In genomic region chr14:50366115-50366514, GRCh38 we compare ENCODE assay signal across 17 cellular contexts. TPM values are rescaled to one million over a fixed set of nuclear protein-coding genes. Genes with fewer than 3 reads are reported as not detected.
A peak's percentile ranks its signal among the peaks of the same experiment; 100 is the strongest.
DNase-seq lines count a peak whose midpoint lies in the region; ATAC-seq and TF ChIP-seq lines count a peak whose summit lies in the region.
"Had no signal": no experiment of that assay in that cellular context is flagged by ENCODE, and none has a peak within 500 bp of the region (broad histone marks: within the 10 kb centered on the region; RNA-seq: fewer than 3 reads in every experiment).

No MANE protein-coding gene starts in this region.

- peaks cover 19% of the 10 kb centered on the region for H3K4me1 ChIP-seq in mucosa of descending colon (ENCODE audit: low read depth)
- peaks cover 3 to 35% (median 29%) of the 10 kb centered on the region in 4 donors for H3K4me1 ChIP-seq in transverse colon
- no peaks in the 10 kb centered on the region for H3K4me1 ChIP-seq in aorta (ENCODE audit: control insufficient read depth in 1 of 2, insufficient read depth in 2 of 2, low read length in 2 of 2)

- H3K27ac Mint-ChIP-seq in activated naive CD8-positive, alpha-beta T cell treated with anti-CD3 and anti-CD28 coated beads, Interleukin-2, amount 10 ng/mL, durations not matched to agents 7 days and 5 days: peak overlapping the region; percentile 18
- H3K27ac Mint-ChIP-seq in activated naive CD8-positive, alpha-beta T cell treated with anti-CD3 and anti-CD28 coated beads for 36 hours: no peak overlapping the region
- H3K27ac Mint-ChIP-seq in central memory CD8-positive, alpha-beta T cell (ENCODE audit: low read depth): peak overlapping the region; percentile 91
- no peak overlapping the region for H3K27ac Mint-ChIP-seq in activated T-helper 1 cell treated with anti-CD3 and anti-CD28 coated beads, Interleukin-12 subunit alpha, Interleukin-12 subunit beta, Interleukin-2, Interleukin-4 antibody, amounts not matched to agents 30 ng/mL and 10 ng/mL and 1 ng/mL, durations not matched to agents 14 hours and 24 hours and 36 hours
- H3K27ac Mint-ChIP-seq: activated naive CD8-positive, alpha-beta T cell had no signal

- no peak for TF ChIP-seq EP300 in transverse colon (IDR thresholded peaks at IDR 0.05; ENCODE audit: low read depth)

- peaks cover 6% of the 10 kb centered on the region for H3K9me3 Mint-ChIP-seq in activated naive CD8-positive, alpha-beta T cell treated with anti-CD3 and anti-CD28 coated beads, Interleukin-2, amount 10 ng/mL, durations not matched to agents 7 days and 5 days
- peaks cover 7% of the 10 kb centered on the region for H3K9me3 Mint-ChIP-seq in activated naive CD8-positive, alpha-beta T cell treated with anti-CD3 and anti-CD28 coated beads for 36 hours
- H3K9me3 Mint-ChIP-seq in central memory CD8-positive, alpha-beta T cell: no peaks in the 10 kb centered on the region
- H3K9me3 Mint-ChIP-seq in activated T-helper 1 cell treated with anti-CD3 and anti-CD28 coated beads, Interleukin-12 subunit alpha, Interleukin-12 subunit beta, Interleukin-2, Interleukin-4 antibody, amounts not matched to agents 30 ng/mL and 10 ng/mL and 1 ng/mL, durations not matched to agents 14 hours and 24 hours and 36 hours: peaks cover 4% of the 10 kb centered on the region
- H3K9me3 Mint-ChIP-seq: activated T-cell treated with anti-CD3 and anti-CD28 coated beads, Interleukin-2, amount 50 U/mL, for 4 hours had no signal

- H3K9me3 ChIP-seq in mucosa of descending colon (no peaks in the 10 kb centered on the region), transverse colon (no peaks in the 10 kb centered on the region), aorta (ENCODE audit: control insufficient read depth, low read length) (no peaks in the 10 kb centered on the region)

- 74 to 79% methylated on average over 3 of the region's 3 CpGs for WGBS in transverse colon (ENCODE audit: low coverage in 1 of 2), 2 donors
- WGBS in aorta, 2 donors: 88 to 90% methylated on average over 3 of the region's 3 CpGs

- TF ChIP-seq CTCF in mucosa of descending colon (IDR thresholded peaks at IDR 0.05): no peak
- no peak for TF ChIP-seq CTCF in transverse colon (IDR thresholded peaks at IDR 0.05)

- POLR2A ChIA-PET in activated naive CD8-positive, alpha-beta T cell treated with anti-CD3 and anti-CD28 coated beads, Interleukin-2, amount 10 ng/mL, durations not matched to agents 7 days and 5 days (lab: Charles Lee): no interaction called here

- H3K27ac ChIP-seq in transverse colon: peak overlapping the region; percentile 58 to 71 (median 68)
- no peak overlapping the region for H3K27ac ChIP-seq in aorta (ENCODE audit: low read depth in 1 of 2, low read length in 2 of 2)
- H3K27ac ChIP-seq: brain microvascular endothelial cell had no signal

- peaks cover 23% of the 10 kb centered on the region for H3K4me1 Mint-ChIP-seq in activated naive CD8-positive, alpha-beta T cell treated with anti-CD3 and anti-CD28 coated beads, Interleukin-2, amount 10 ng/mL, durations not matched to agents 7 days and 5 days
- H3K4me1 Mint-ChIP-seq in activated naive CD8-positive, alpha-beta T cell treated with anti-CD3 and anti-CD28 coated beads for 36 hours: peaks cover 29% of the 10 kb centered on the region
- peaks cover 35% of the 10 kb centered on the region for H3K4me1 Mint-ChIP-seq in central memory CD8-positive, alpha-beta T cell
- peaks cover 27% of the 10 kb centered on the region for H3K4me1 Mint-ChIP-seq in activated T-helper 1 cell treated with anti-CD3 and anti-CD28 coated beads, Interleukin-12 subunit alpha, Interleukin-12 subunit beta, Interleukin-2, Interleukin-4 antibody, amounts not matched to agents 30 ng/mL and 10 ng/mL and 1 ng/mL, durations not matched to agents 14 hours and 24 hours and 36 hours (ENCODE audit: low read depth)

- peaks cover 7% of the 10 kb centered on the region for H3K36me3 Mint-ChIP-seq in activated naive CD8-positive, alpha-beta T cell treated with anti-CD3 and anti-CD28 coated beads, Interleukin-2, amount 10 ng/mL, durations not matched to agents 7 days and 5 days
- peaks cover 12% of the 10 kb centered on the region for H3K36me3 Mint-ChIP-seq in activated naive CD8-positive, alpha-beta T cell treated with anti-CD3 and anti-CD28 coated beads for 36 hours
- H3K36me3 Mint-ChIP-seq in central memory CD8-positive, alpha-beta T cell (ENCODE audit: insufficient read depth): peaks cover 11% of the 10 kb centered on the region
- peaks cover 3% of the 10 kb centered on the region for H3K36me3 Mint-ChIP-seq in activated T-helper 1 cell treated with anti-CD3 and anti-CD28 coated beads, Interleukin-12 subunit alpha, Interleukin-12 subunit beta, Interleukin-2, Interleukin-4 antibody, amounts not matched to agents 30 ng/mL and 10 ng/mL and 1 ng/mL, durations not matched to agents 14 hours and 24 hours and 36 hours (ENCODE audit: low read depth)
- H3K36me3 Mint-ChIP-seq: activated naive CD8-positive, alpha-beta T cell had no signal

- H3K27me3 ChIP-seq in transverse colon (no peaks in the 10 kb centered on the region), aorta (ENCODE audit: control insufficient read depth in 1 of 2, insufficient read depth in 2 of 2, low read length in 1 of 2) (no peaks in the 10 kb centered on the region)
- H3K27me3 ChIP-seq: brain microvascular endothelial cell had no signal

- in situ Hi-C loops in transverse colon (cut with MboI; ENCODE audit: low pct_ligation_motif_present in 1 of 4, low pct_unique_long_range_greater_than_20kb in 1 of 4, low sequenced_read_pairs in 3 of 4): no loop called here

- ATAC-seq in activated naive CD8-positive, alpha-beta T cell treated with anti-CD3 and anti-CD28 coated beads, Interleukin-2, amount 10 ng/mL, durations not matched to agents 7 days and 5 days (ENCODE audit: low read depth): no peak
- ATAC-seq in central memory CD8-positive, alpha-beta T cell (replicated peaks; ENCODE audit: extremely low read depth, poor library complexity, severe bottlenecking): no peak
- peak; percentile 52 for ATAC-seq in mucosa of descending colon
- ATAC-seq in aorta (ENCODE audit: low FRiP score): no peak
- no peak for ATAC-seq in GM19452 (IDR thresholded peaks at IDR 0.05; ENCODE audit: unreplicated experiment)
- ATAC-seq: activated T-cell treated with anti-CD3 and anti-CD28 coated beads, Interleukin-2, amount 50 U/mL, for 4 hours had no signal

- H3K4me3 Mint-ChIP-seq in activated naive CD8-positive, alpha-beta T cell treated with anti-CD3 and anti-CD28 coated beads, Interleukin-2, amount 10 ng/mL, durations not matched to agents 7 days and 5 days: no peak overlapping the region
- no peak overlapping the region for H3K4me3 Mint-ChIP-seq in activated naive CD8-positive, alpha-beta T cell treated with anti-CD3 and anti-CD28 coated beads for 36 hours
- H3K4me3 Mint-ChIP-seq in central memory CD8-positive, alpha-beta T cell: no peak overlapping the region
- no peak overlapping the region for H3K4me3 Mint-ChIP-seq in activated T-helper 1 cell treated with anti-CD3 and anti-CD28 coated beads, Interleukin-12 subunit alpha, Interleukin-12 subunit beta, Interleukin-2, Interleukin-4 antibody, amounts not matched to agents 30 ng/mL and 10 ng/mL and 1 ng/mL, durations not matched to agents 14 hours and 24 hours and 36 hours
- H3K4me3 Mint-ChIP-seq: activated naive CD8-positive, alpha-beta T cell; activated T-cell treated with anti-CD3 and anti-CD28 coated beads, Interleukin-2, amount 50 U/mL, for 4 hours had no signal

- no peak for TF ChIP-seq POLR2A in transverse colon (IDR thresholded peaks at IDR 0.05)

- no peaks in the 10 kb centered on the region for H3K27me3 Mint-ChIP-seq in activated naive CD8-positive, alpha-beta T cell treated with anti-CD3 and anti-CD28 coated beads, Interleukin-2, amount 10 ng/mL, durations not matched to agents 7 days and 5 days
- H3K27me3 Mint-ChIP-seq in activated naive CD8-positive, alpha-beta T cell treated with anti-CD3 and anti-CD28 coated beads for 36 hours: no peaks in the 10 kb centered on the region
- no peaks in the 10 kb centered on the region for H3K27me3 Mint-ChIP-seq in central memory CD8-positive, alpha-beta T cell
- no peaks in the 10 kb centered on the region for H3K27me3 Mint-ChIP-seq in activated T-helper 1 cell treated with anti-CD3 and anti-CD28 coated beads, Interleukin-12 subunit alpha, Interleukin-12 subunit beta, Interleukin-2, Interleukin-4 antibody, amounts not matched to agents 30 ng/mL and 10 ng/mL and 1 ng/mL, durations not matched to agents 14 hours and 24 hours and 36 hours (ENCODE audit: insufficient read depth)
- H3K27me3 Mint-ChIP-seq: activated naive CD8-positive, alpha-beta T cell had no signal

- H3K36me3 ChIP-seq in mucosa of descending colon (ENCODE audit: low read depth) (no peaks in the 10 kb centered on the region), transverse colon (no peaks in the 10 kb centered on the region), aorta (ENCODE audit: control insufficient read depth in 1 of 2, insufficient read depth in 2 of 2, low read length in 1 of 2) (no peaks in the 10 kb centered on the region)
- H3K36me3 ChIP-seq: brain microvascular endothelial cell had no signal

- intact Hi-C loops in mucosa of descending colon (cut with DNase I, micrococcal nuclease) (no loop called here), transverse colon (cut with DNase I; ENCODE audit: low total_unique reads) (no loop called here), aorta (cut with DNase I) (no loop called here)
- intact Hi-C loops in activated T-helper 1 cell treated with anti-CD3 and anti-CD28 coated beads, Interleukin-12 subunit alpha, Interleukin-12 subunit beta, Interleukin-2, Interleukin-4 antibody, amounts not matched to agents 30 ng/mL and 10 ng/mL and 1 ng/mL, durations not matched to agents 14 hours and 24 hours and 36 hours (cut with micrococcal nuclease): no loop called here

- no peak overlapping the region for H3K4me3 ChIP-seq in mucosa of descending colon
- no peak overlapping the region for H3K4me3 ChIP-seq in transverse colon
- no peak overlapping the region for H3K4me3 ChIP-seq in aorta (ENCODE audit: low read length in 2 of 2)

- DNase-seq in activated naive CD8-positive, alpha-beta T cell treated with anti-CD3 and anti-CD28 coated beads, Interleukin-2, amount 10 ng/mL, durations not matched to agents 7 days and 5 days: no peak
- DNase-seq in activated naive CD8-positive, alpha-beta T cell treated with anti-CD3 and anti-CD28 coated beads for 36 hours: no peak
- no peak for DNase-seq in central memory CD8-positive, alpha-beta T cell (ENCODE audit: low spot score in 2 of 2)
- DNase-seq in mucosa of descending colon (peak; percentile 52 to 68 (median 64)), transverse colon (peak; percentile 66), aorta (no peak)
- no peak for DNase-seq in activated T-helper 1 cell treated with anti-CD3 and anti-CD28 coated beads, Interleukin-12 subunit alpha, Interleukin-12 subunit beta, Interleukin-2, Interleukin-4 antibody, amounts not matched to agents 30 ng/mL and 10 ng/mL and 1 ng/mL, durations not matched to agents 14 hours and 24 hours and 36 hours (ENCODE audit: low spot score)
- DNase-seq: 8988T; activated CD4-positive, alpha-beta T cell treated with anti-CD3 and anti-CD28 coated beads, Interleukin-2, amount 50 U/mL, for 4 hours; activated T-cell treated with anti-CD3 and anti-CD28 coated beads, Interleukin-2, amount 50 U/mL, for 4 hours; brain microvascular endothelial cell; NCI-H1694 treated with DMSO at 0.1 percent for 48 hours; posterior cingulate gyrus; stimulated activated CD8-positive, alpha-beta memory T cell treated with anti-CD3 and anti-CD28 coated beads, Interleukin-4, amount 100 ng/mL, for 48 hours; T-helper 1 cell had no signal

RNA-seq across cellular contexts. Expression of gene CDKL1, which starts 30.6 kb away (rescaled TPM):
- total RNA-seq in activated naive CD8-positive, alpha-beta T cell treated with anti-CD3 and anti-CD28 coated beads, Interleukin-2, amount 10 ng/mL, durations not matched to agents 7 days and 5 days: 10 to 100 TPM; 12.1 to 13.7 TPM
- 1 to 10 TPM; 6.5 to 7.4 TPM for total RNA-seq in activated naive CD8-positive, alpha-beta T cell treated with anti-CD3 and anti-CD28 coated beads for 36 hours
- 10 to 100 TPM; 31.0 to 70.4 (median 53.5) TPM for total RNA-seq in mucosa of descending colon
- total RNA-seq in transverse colon: 10 to 100 TPM; 15.3 to 36.8 (median 28.2) TPM
- total RNA-seq in aorta: 1 to 10 TPM; 8.8 to 9.7 TPM
- polyA plus RNA-seq in aorta: 1 to 10 TPM; 1.6 to 2.0 TPM
- 2.4 and 2.5 TPM in 2 replicates for total RNA-seq in activated T-helper 1 cell treated with anti-CD3 and anti-CD28 coated beads, Interleukin-12 subunit alpha, Interleukin-12 subunit beta, Interleukin-2, Interleukin-4 antibody, amounts not matched to agents 30 ng/mL and 10 ng/mL and 1 ng/mL, durations not matched to agents 14 hours and 24 hours and 36 hours

RNA-seq across cellular contexts. Expression of gene DMAC2L, which starts 54.0 kb away (rescaled TPM):
- total RNA-seq in activated naive CD8-positive, alpha-beta T cell treated with anti-CD3 and anti-CD28 coated beads, Interleukin-2, amount 10 ng/mL, durations not matched to agents 7 days and 5 days: 10 to 100 TPM; 19.0 to 19.4 TPM
- total RNA-seq in activated naive CD8-positive, alpha-beta T cell treated with anti-CD3 and anti-CD28 coated beads for 36 hours: 10 to 100 TPM; 14.5 to 18.1 TPM
- total RNA-seq in mucosa of descending colon (10 to 100 TPM; 18.9 to 27.6 (median 21.5) TPM), transverse colon (10 to 100 TPM in 2 of 4 donors, 1 to 10 TPM in 2; 3.0 to 18.9 (median 9.2) TPM), aorta (10 to 100 TPM; 13.1 to 15.8 TPM)
- 10 to 100 TPM in 1 of 2 donors, 1 to 10 TPM in 1; 6.8 to 11.4 TPM for polyA plus RNA-seq in aorta
- total RNA-seq in activated T-helper 1 cell treated with anti-CD3 and anti-CD28 coated beads, Interleukin-12 subunit alpha, Interleukin-12 subunit beta, Interleukin-2, Interleukin-4 antibody, amounts not matched to agents 30 ng/mL and 10 ng/mL and 1 ng/mL, durations not matched to agents 14 hours and 24 hours and 36 hours: 14.4 and 17.9 TPM in 2 replicates

RNA-seq across cellular contexts. Expression of gene L2HGDH, which starts 54.1 kb away (rescaled TPM):
- total RNA-seq in activated naive CD8-positive, alpha-beta T cell treated with anti-CD3 and anti-CD28 coated beads, Interleukin-2, amount 10 ng/mL, durations not matched to agents 7 days and 5 days: 10 to 100 TPM; 11.5 to 12.1 TPM
- total RNA-seq in activated naive CD8-positive, alpha-beta T cell treated with anti-CD3 and anti-CD28 coated beads for 36 hours: 10 to 100 TPM; 21.1 to 21.6 TPM
- total RNA-seq in mucosa of descending colon: 10 to 100 TPM in 1 of 3 donors, 1 to 10 TPM in 2; 7.2 to 11.2 (median 9.8) TPM
- total RNA-seq in transverse colon: 10 to 100 TPM in 1 of 4 donors, 1 to 10 TPM in 2, under 1 TPM in 1; 0.80 to 73.3 (median 8.3) TPM
- total RNA-seq in aorta: 1 to 10 TPM; 2.1 to 2.7 TPM
- 1 to 10 TPM; 1.9 to 2.5 TPM for polyA plus RNA-seq in aorta
- 14.7 and 16.2 TPM in 2 replicates for total RNA-seq in activated T-helper 1 cell treated with anti-CD3 and anti-CD28 coated beads, Interleukin-12 subunit alpha, Interleukin-12 subunit beta, Interleukin-2, Interleukin-4 antibody, amounts not matched to agents 30 ng/mL and 10 ng/mL and 1 ng/mL, durations not matched to agents 14 hours and 24 hours and 36 hours

Comparison
In these comparisons a context has a peak if more than half of its experiments do, and no peak if none do; other contexts are left out.
1. H3K27ac Mint-ChIP-seq: peak in activated naive CD8-positive, alpha-beta T cell treated with anti-CD3 and anti-CD28 coated beads, Interleukin-2, amount 10 ng/mL, durations not matched to agents 7 days and 5 days (single experiment) and central memory CD8-positive, alpha-beta T cell (single experiment); none in activated naive CD8-positive, alpha-beta T cell treated with anti-CD3 and anti-CD28 coated beads for 36 hours (single experiment) and activated T-helper 1 cell treated with anti-CD3 and anti-CD28 coated beads, Interleukin-12 subunit alpha, Interleukin-12 subunit beta, Interleukin-2, Interleukin-4 antibody, amounts not matched to agents 30 ng/mL and 10 ng/mL and 1 ng/mL, durations not matched to agents 14 hours and 24 hours and 36 hours (single experiment).
2. DNase-seq: peak in mucosa of descending colon (3 of 3) and transverse colon (single experiment); none in activated naive CD8-positive, alpha-beta T cell treated with anti-CD3 and anti-CD28 coated beads, Interleukin-2, amount 10 ng/mL, durations not matched to agents 7 days and 5 days (single experiment), activated naive CD8-positive, alpha-beta T cell treated with anti-CD3 and anti-CD28 coated beads for 36 hours (single experiment), central memory CD8-positive, alpha-beta T cell (0 of 2), aorta (0 of 2) and activated T-helper 1 cell treated with anti-CD3 and anti-CD28 coated beads, Interleukin-12 subunit alpha, Interleukin-12 subunit beta, Interleukin-2, Interleukin-4 antibody, amounts not matched to agents 30 ng/mL and 10 ng/mL and 1 ng/mL, durations not matched to agents 14 hours and 24 hours and 36 hours (single experiment).
3. H3K27ac ChIP-seq: peak in transverse colon (4 of 4); none in aorta (0 of 2).